ENCODE assay signal across 8 cellular contexts in genomic region chr10:61662794-61663259, GRCh38. TPM values are rescaled to one million over a fixed set of nuclear protein-coding genes. Genes with fewer than 3 reads are reported as not detected.
DNase-seq lines count a peak whose midpoint lies in the region; ATAC-seq and TF ChIP-seq lines count a peak whose summit lies in the region.

Gene CABCOCO1, plus strand, starts transcription at chr10:61662929. Its CDS starts 44 bp downstream, at chr10:61662973.

- H3K79me2 ChIP-seq in mesendoderm (ENCODE audit: control insufficient read depth, insufficient read depth, low read length): no peaks in the 10 kb centered on the region

- ATAC-seq in esophagus mucosa (peak; percentile 32), HG03460 (IDR thresholded peaks at IDR 0.05; ENCODE audit: unreplicated experiment) (no peak)

- no peak within 1 kb of the TSS for H3K27ac Mint-ChIP-seq in type B pancreatic cell

- H3K18ac ChIP-seq in mesendoderm (ENCODE audit: low read length): no peak within 1 kb of the TSS

- peak within 1 kb of the TSS; percentile 80 for H3K56ac ChIP-seq in mesendoderm (ENCODE audit: low read length)

- peak within 1 kb of the TSS; percentile 79 for H3K4me3 Mint-ChIP-seq in type B pancreatic cell

- TF ChIP-seq CTCF in type B pancreatic cell (conservative IDR thresholded peaks at IDR 0.05): peak; percentile 23

- no CpG with 5 or more reads among the region's 51 CpGs for WGBS in mesendoderm (ENCODE audit: extremely low coverage, insufficient coverage, low lambda C conversion rate)

- H3K27me3 Mint-ChIP-seq in type B pancreatic cell: no peaks in the 10 kb centered on the region

- DNase-seq in DMS53 (lab: John Stamatoyannopoulos, UW): peak; percentile 84
- peak; percentile 94 for DNase-seq in NCI-H69 (lab: John Stamatoyannopoulos, UW)
- DNase-seq in mesendoderm: peak; percentile 91
- peak; percentile 77 for DNase-seq in type B pancreatic cell (ENCODE audit: extremely low spot score, unreplicated experiment)
- no peak for DNase-seq in effector CD4-positive, alpha-beta T cell
- no peak for DNase-seq in NCI-H774 (lab: John Stamatoyannopoulos, UW)

- H3K79me1 ChIP-seq in mesendoderm (ENCODE audit: low read length): no peaks in the 10 kb centered on the region

- H3K27me3 ChIP-seq in mesendoderm (ENCODE audit: insufficient read depth, low read length, poor library complexity): no peaks in the 10 kb centered on the region

- no peaks in the 10 kb centered on the region for H3K36me3 ChIP-seq in mesendoderm (ENCODE audit: control insufficient read depth, insufficient read depth, low read length)

- no peak within 1 kb of the TSS for H4K5ac ChIP-seq in mesendoderm (ENCODE audit: low read length)

- H3K9ac ChIP-seq in mesendoderm (ENCODE audit: low read length): peak within 1 kb of the TSS; percentile 51

- no peak within 1 kb of the TSS for H3K4ac ChIP-seq in mesendoderm (ENCODE audit: low read depth, low read length)

- H3K23ac ChIP-seq in mesendoderm (ENCODE audit: low read length): no peak within 1 kb of the TSS

- no peak within 1 kb of the TSS for H2AK5ac ChIP-seq in mesendoderm (ENCODE audit: low read length)

- peaks cover 6% of the 10 kb centered on the region for H3K9me3 Mint-ChIP-seq in type B pancreatic cell

- no peak within 1 kb of the TSS for H4K8ac ChIP-seq in mesendoderm (ENCODE audit: low read depth, low read length)

- no peak within 1 kb of the TSS for H2BK15ac ChIP-seq in mesendoderm (replicated peaks; ENCODE audit: low read depth)

- peak within 1 kb of the TSS; percentile 47 for H3K4me3 ChIP-seq in mesendoderm (ENCODE audit: low read length)

- no peaks in the 10 kb centered on the region for H3K36me3 Mint-ChIP-seq in type B pancreatic cell

- no peak within 1 kb of the TSS for H3K27ac ChIP-seq in mesendoderm (ENCODE audit: low read depth, low read length)

- no peaks in the 10 kb centered on the region for H3K4me1 ChIP-seq in mesendoderm (ENCODE audit: control insufficient read depth, low read depth, low read length)

- no peak within 1 kb of the TSS for H2BK120ac ChIP-seq in mesendoderm (ENCODE audit: low read depth, low read length)

- peak within 1 kb of the TSS; percentile 43 for H3K4me2 ChIP-seq in mesendoderm (ENCODE audit: low read length)

- H2BK5ac ChIP-seq in mesendoderm (ENCODE audit: low read length): no peak within 1 kb of the TSS

- H3K4me1 Mint-ChIP-seq in type B pancreatic cell (ENCODE audit: unreplicated experiment): peaks cover 12% of the 10 kb centered on the region

RNA-seq across cellular contexts. Expression of gene CABCOCO1, which starts in this region (rescaled TPM):
- total RNA-seq in esophagus mucosa (not detected), type B pancreatic cell (ENCODE audit: low replicate concordance) (not detected in 2 replicates)
- 0.08 TPM for polyA plus RNA-seq in mesendoderm (2013, experiment 1 of 2)
- not detected for polyA plus RNA-seq in mesendoderm (2013, experiment 2 of 2)

Comparison
In these comparisons a context has a peak if more than half of its experiments do, and no peak if none do; other contexts are left out.
1. Peak in ATAC-seq in esophagus mucosa; RNA of the gene not detected or under 1 TPM.
2. Peak in DNase-seq in type B pancreatic cell; RNA of the gene not detected or under 1 TPM.
3. DNase-seq: peak in DMS53 (single experiment), NCI-H69 (single experiment) and mesendoderm (single experiment); none in effector CD4-positive, alpha-beta T cell (single experiment) and NCI-H774 (single experiment).